Comparison of ENCODE assay signal across 22 cellular contexts in the genomic region with DNA sequence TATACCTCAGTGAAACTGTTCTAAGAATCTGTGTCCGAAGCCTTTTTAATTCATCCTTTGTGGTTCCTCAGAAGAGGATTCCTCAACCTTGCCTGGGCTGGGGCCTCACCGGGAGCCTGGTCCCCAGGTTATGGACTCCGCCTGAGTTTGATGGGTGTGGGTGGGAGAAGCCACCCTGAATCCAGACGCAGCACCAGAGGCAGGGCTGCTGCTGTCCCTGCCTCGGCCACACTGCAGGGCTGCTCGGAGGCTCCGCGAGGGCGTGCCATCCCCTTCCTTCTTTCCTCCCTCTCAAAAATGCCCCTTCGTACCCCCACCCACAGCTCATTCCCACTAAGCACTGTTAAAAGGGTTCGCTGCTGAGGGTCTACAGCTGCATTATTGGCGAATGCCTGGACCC.
DNase-seq lines count a peak whose midpoint lies in the region; ATAC-seq and TF ChIP-seq lines count a peak whose summit lies in the region.
"Had no signal": no experiment of that assay in that cellular context is flagged by ENCODE, and none has a peak within 500 bp of the region (broad histone marks: within the 10 kb centered on the region; RNA-seq: fewer than 3 reads in every experiment).

No MANE protein-coding gene starts in this region.

- no peak overlapping the region for H3K23ac ChIP-seq in neuronal stem cell (ENCODE audit: low read depth, low read length, poor library complexity)

- H3K27me3 ChIP-seq in neuronal stem cell (ENCODE audit: control insufficient read depth in 3 of 3, insufficient read depth in 3 of 3, low read depth in 1 of 3, low read length in 3 of 3), result no peaks in the 10 kb centered on the region
- H3K27me3 ChIP-seq: BE2C, BLaER1 had no signal

- H2AFZ ChIP-seq in neuronal stem cell (ENCODE audit: low read length), result no peak overlapping the region

- no peak for ATAC-seq in HG03378 (IDR thresholded peaks at IDR 0.05; ENCODE audit: unreplicated experiment)

- no peak overlapping the region for H4K91ac ChIP-seq in neuronal stem cell (ENCODE audit: low read depth, low read length, poor library complexity)

- no peak overlapping the region for H4K8ac ChIP-seq in neuronal stem cell (ENCODE audit: low read depth, low read length)

- H2BK15ac ChIP-seq in neuronal stem cell (ENCODE audit: low read length), result no peak overlapping the region

- H2BK12ac ChIP-seq in neuronal stem cell (ENCODE audit: low read length), result no peak overlapping the region

- H2BK120ac ChIP-seq in neuronal stem cell (ENCODE audit: low read depth, low read length), result no peak overlapping the region

- H3K79me1 ChIP-seq in neuronal stem cell (ENCODE audit: low read depth, low read length), result no peaks in the 10 kb centered on the region

- no peak overlapping the region for H2AK5ac ChIP-seq in neuronal stem cell (ENCODE audit: low read depth, low read length)

- H3K27ac ChIP-seq in coronary artery, result no peak overlapping the region
- no peak overlapping the region for H3K27ac ChIP-seq in neuronal stem cell (replicated peaks; ENCODE audit: low read length)
- H3K27ac ChIP-seq: BLaER1 had no signal

- CTCF ChIA-PET in GM10248 (lab: Yijun Ruan, JAX), result interaction anchor here (1.0 kb wide), 1 partner anchor 22 kb away, joined by 3 read pairs; no protein-coding TSS in a partner anchor

- peaks cover 0 to 4% of the 10 kb centered on the region in 2 donors for H3K4me1 ChIP-seq in neuronal stem cell (ENCODE audit: control insufficient read depth in 2 of 2, insufficient read depth in 1 of 2, low read depth in 1 of 2, low read length in 2 of 2)
- H3K4me1 ChIP-seq: BE2C, BLaER1 had no signal

- no peak for TF ChIP-seq CTCF in coronary artery (IDR thresholded peaks at IDR 0.05)
- no peak for TF ChIP-seq CTCF in GM10248 (IDR thresholded peaks at IDR 0.05; ENCODE audit: control extremely low read depth, extremely low read depth, low read depth, missing control alignments)

- intact Hi-C loops in cardiac septum (cut with DNase I), result no loop called here

- peak overlapping the region; percentile 38 for H3K18ac ChIP-seq in neuronal stem cell (ENCODE audit: low read length)

- H3K9me3 ChIP-seq in neuronal stem cell (replicated peaks in 1 of 2; ENCODE audit: control insufficient read depth in 2 of 2, insufficient read depth in 1 of 2, low read depth in 1 of 2, low read length in 2 of 2), result peaks cover 0 to 2% of the 10 kb centered on the region in 2 donors
- H3K9me3 ChIP-seq: BE2C had no signal

- H3K9ac ChIP-seq in neuronal stem cell (ENCODE audit: low read depth, low read length, poor library complexity), result peak overlapping the region; percentile 24
- H3K9ac ChIP-seq: BLaER1 had no signal

- H3K4me2 ChIP-seq in neuronal stem cell (ENCODE audit: insufficient read depth, low read length, poor library complexity, severe bottlenecking), result no peak overlapping the region
- H3K4me2 ChIP-seq: BLaER1 had no signal

- DNase-seq in coronary artery (ENCODE audit: low spot score) (peak; percentile 57), islet precursor cell (peak; percentile 36), neuronal stem cell (ENCODE audit: low spot score) (no peak), cardiac septum (ENCODE audit: low spot score) (no peak), RKO (ENCODE audit: low spot score) (no peak), GM10248 (ENCODE audit: extremely low spot score) (no peak)
- DNase-seq: 8988T; ACHN; BE2C; C1 segment of cervical spinal cord; CD4-positive, alpha-beta memory T cell; CD4-positive, CD25-positive, alpha-beta regulatory T cell; CD8-positive, alpha-beta memory T cell; COR-L47; DMS 273 treated with DMSO at 0.1 percent for 48 hours; DMS153; DMS53; DND-41; EL; GDM1 had no signal

- H2BK5ac ChIP-seq in neuronal stem cell (ENCODE audit: low read length), result no peak overlapping the region

- no peak overlapping the region for H3K14ac ChIP-seq in neuronal stem cell (ENCODE audit: low read length)

- no peaks in the 10 kb centered on the region for H3K36me3 ChIP-seq in neuronal stem cell (replicated peaks in 1 of 2; ENCODE audit: control insufficient read depth in 2 of 2, insufficient read depth in 2 of 2, low read length in 2 of 2)
- H3K36me3 ChIP-seq: BE2C, BLaER1 had no signal

- no peak overlapping the region for H3K4me3 ChIP-seq in coronary artery
- H3K4me3 ChIP-seq in neuronal stem cell (ENCODE audit: low read length in 2 of 2), result no peak overlapping the region
- H3K4me3 ChIP-seq: BLaER1 had no signal

- POLR2A ChIA-PET in GM10248 (lab: Yijun Ruan, JAX), result no interaction called here

- no CpG with 5 or more reads among the region's 12 CpGs for WGBS in neuronal stem cell (ENCODE audit: extremely low coverage in 2 of 2, insufficient read length in 2 of 2, insufficient replicate concordance in 1 of 2), 2 donors

- no peak overlapping the region for H3K4ac ChIP-seq in neuronal stem cell (ENCODE audit: low read length)

Comparison
In these comparisons a context has a peak if more than half of its experiments do, and no peak if none do; other contexts are left out.
1. DNase-seq: peak in coronary artery (single experiment) and islet precursor cell (single experiment); none in neuronal stem cell (single experiment), cardiac septum (single experiment), RKO (single experiment) and GM10248 (single experiment).